ENCODE assay signal across 24 cellular contexts in the genomic region with DNA sequence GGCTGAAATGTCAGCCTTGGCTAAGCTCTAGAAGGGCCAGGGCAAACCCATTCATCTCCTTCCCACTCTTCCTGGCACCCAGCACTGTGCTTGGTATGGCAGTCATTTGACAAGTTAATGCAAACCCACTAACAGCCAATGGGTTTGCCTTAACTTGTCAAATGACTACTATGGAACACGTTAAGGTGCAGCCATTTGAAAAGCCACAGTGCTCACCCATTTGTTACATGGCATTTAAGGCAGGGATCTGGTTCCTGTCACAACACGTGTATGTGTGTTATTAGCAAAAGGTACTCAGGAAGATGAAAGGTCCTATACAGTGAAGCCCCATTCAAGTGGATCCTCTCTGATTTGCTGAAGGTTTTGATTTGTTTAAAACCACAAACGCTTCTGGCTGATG. TPM values are rescaled to one million over a fixed set of nuclear protein-coding genes. Genes with fewer than 3 reads are reported as not detected.
"Had no signal": no experiment of that assay in that cellular context is flagged by ENCODE, and none has a peak within 500 bp of the region (broad histone marks: within the 10 kb centered on the region; RNA-seq: fewer than 3 reads in every experiment).

No MANE protein-coding gene starts in this region.

- H3K4me3 ChIP-seq: coronary artery, lung, tibial artery had no signal

- H3K36me3 Mint-ChIP-seq: mesothelial cell of epicardium had no signal

- H3K27ac Mint-ChIP-seq: activated CD8-positive, alpha-beta T cell treated with anti-CD3 and anti-CD28 coated beads, Interleukin-2, amount 10 ng/mL, durations not matched to agents 7 days and 5 days; activated naive CD4-positive, alpha-beta T cell treated with anti-CD3 and anti-CD28 coated beads for 36 hours; mesothelial cell of epicardium; nephron progenitor cell; progenitor cell of endocrine pancreas; T-helper 2 cell treated with Interferon-gamma antibody and Interleukin-4, amounts not matched to agents 5 μg/mL and 100 μg/mL, for 36 hours had no signal

- H3K27ac ChIP-seq: brain microvascular endothelial cell, coronary artery, tibial artery had no signal

- H3K9me3 Mint-ChIP-seq: activated naive CD4-positive, alpha-beta T cell treated with anti-CD3 and anti-CD28 coated beads for 36 hours; activated T-cell treated with anti-CD3 and anti-CD28 coated beads, Interleukin-2, amount 50 U/mL, for 4 hours; central memory CD8-positive, alpha-beta T cell; mesothelial cell of epicardium; nephron progenitor cell; T-helper 2 cell treated with Interferon-gamma antibody and Interleukin-4, amounts not matched to agents 5 μg/mL and 100 μg/mL, for 36 hours had no signal

- DNase-seq: activated CD4-positive, alpha-beta T cell treated with anti-CD3 and anti-CD28 coated beads for 48 hours; activated CD4-positive, CD25-positive, alpha-beta regulatory T cell; activated CD8-positive, alpha-beta T cell treated with anti-CD3 and anti-CD28 coated beads, Interleukin-2, amount 10 ng/mL, durations not matched to agents 7 days and 5 days; activated naive CD4-positive, alpha-beta T cell treated with anti-CD3 and anti-CD28 coated beads for 36 hours; activated T-cell treated with anti-CD3 and anti-CD28 coated beads, Interleukin-2, amount 50 U/mL, for 4 hours; brain microvascular endothelial cell; erythroblast; head of caudate nucleus; nephron progenitor cell; stimulated activated CD8-positive, alpha-beta memory T cell treated with anti-CD3 and anti-CD28 coated beads, Interleukin-4, amount 100 ng/mL, for 48 hours; stimulated activated naive CD4-positive, alpha-beta T cell treated with Interleukin-2 at 50 U/mL for 16 hours; tibial artery had no signal

- H3K36me3 ChIP-seq: brain microvascular endothelial cell, tibial artery had no signal

- ATAC-seq: activated CD8-positive, alpha-beta T cell treated with anti-CD3 and anti-CD28 coated beads, Interleukin-2, amount 10 ng/mL, durations not matched to agents 7 days and 5 days; activated T-cell treated with anti-CD3 and anti-CD28 coated beads, Interleukin-2, amount 50 U/mL, for 4 hours; left lobe of liver had no signal

- H3K9me3 ChIP-seq: tibial artery had no signal

- H3K4me3 Mint-ChIP-seq: activated CD8-positive, alpha-beta T cell treated with anti-CD3 and anti-CD28 coated beads, Interleukin-2, amount 10 ng/mL, durations not matched to agents 7 days and 5 days; activated naive CD4-positive, alpha-beta T cell treated with anti-CD3 and anti-CD28 coated beads for 36 hours; activated T-cell treated with anti-CD3 and anti-CD28 coated beads, Interleukin-2, amount 50 U/mL, for 4 hours; central memory CD8-positive, alpha-beta T cell; nephron progenitor cell; T-helper 2 cell treated with Interferon-gamma antibody and Interleukin-4, amounts not matched to agents 5 μg/mL and 100 μg/mL, for 36 hours had no signal

- FAIRE-seq: endometrium, frontal cortex, keratinocyte, TTC549 had no signal

RNA-seq across cellular contexts. Expression of a gene that starts 7.2 kb away (rescaled TPM):
- total RNA-seq: activated CD8-positive, alpha-beta T cell treated with anti-CD3 and anti-CD28 coated beads, Interleukin-2, amount 10 ng/mL, durations not matched to agents 7 days and 5 days; activated naive CD4-positive, alpha-beta T cell treated with anti-CD3 and anti-CD28 coated beads for 36 hours; subcutaneous adipose tissue had no signal
